10 cellular contexts compared by ENCODE assay signal in the genomic region with DNA sequence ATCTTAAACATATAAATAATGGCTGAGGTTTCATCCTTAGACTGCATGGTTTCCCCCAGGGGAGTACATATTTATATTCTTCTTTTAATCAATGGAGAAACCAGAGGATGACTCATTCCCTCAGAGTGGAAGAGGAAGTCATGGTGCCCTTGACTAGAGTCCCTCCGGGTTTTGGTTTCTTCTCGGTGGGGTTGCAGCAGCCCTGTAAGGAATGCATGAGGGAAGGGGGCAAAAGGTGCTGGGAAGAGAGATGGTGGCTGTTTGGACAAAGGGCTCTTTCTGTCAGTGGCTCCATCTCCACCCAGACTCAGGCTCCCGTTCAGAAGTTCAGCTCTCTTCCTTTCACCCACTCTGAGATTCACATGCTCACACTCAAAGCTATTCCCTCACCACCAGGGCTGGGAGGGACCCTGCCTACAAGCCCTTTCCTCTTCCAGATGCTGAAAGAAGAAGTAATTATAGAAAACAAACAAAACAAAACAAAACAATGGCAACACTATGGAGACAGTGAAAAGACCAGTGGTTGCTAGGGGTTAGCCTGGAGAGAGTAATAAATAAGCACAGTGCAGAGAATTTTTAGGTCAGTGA.
DNase-seq lines count a peak whose midpoint lies in the region; ATAC-seq and TF ChIP-seq lines count a peak whose summit lies in the region.
"Had no signal": no experiment of that assay in that cellular context is flagged by ENCODE, and none has a peak within 500 bp of the region (broad histone marks: within the 10 kb centered on the region; RNA-seq: fewer than 3 reads in every experiment).

No MANE protein-coding gene starts in this region.

- WGBS in gastroesophageal sphincter (ENCODE audit: low coverage in 1 of 2), 2 donors: 33% methylated on average over 3 of the region's 3 CpGs; no CpG with 5 or more reads in 1 of the 2 donors

- TF ChIP-seq EP300 in gastroesophageal sphincter (IDR thresholded peaks at IDR 0.05): no peak

- intact Hi-C loops in left lung (cut with DNase I): no loop called here

- H3K9me3 ChIP-seq in gastroesophageal sphincter (no peaks in the 10 kb centered on the region), left lung (no peaks in the 10 kb centered on the region)

- TF ChIP-seq CTCF in gastroesophageal sphincter (IDR thresholded peaks at IDR 0.05) (no peak), left lung (IDR thresholded peaks at IDR 0.05) (no peak)

- H3K27ac ChIP-seq in gastroesophageal sphincter (no peak overlapping the region), left lung (no peak overlapping the region)

- H3K4me1 ChIP-seq in gastroesophageal sphincter (peaks cover 0 to 2% (median 0%) of the 10 kb centered on the region in 3 donors), left lung (peaks cover 0 to 5% of the 10 kb centered on the region in 2 donors)

- peak; percentile 29 for DNase-seq in DMS53 treated with DMSO at 0.1 percent for 48 hours (lab: John Stamatoyannopoulos, UW; ENCODE audit: unreplicated experiment)
- peak; percentile 47 for DNase-seq in OCI-M1 (lab: John Stamatoyannopoulos, UW)
- DNase-seq in foreskin melanocyte: peak; percentile 68
- DNase-seq in mucosa of gallbladder (ENCODE audit: low spot score): no peak
- DNase-seq in NCI-H226: no peak
- no peak for DNase-seq in left lung
- DNase-seq: activated naive CD4-positive, alpha-beta T cell treated with Interleukin-2 at 50 U/mL for 16 hours; T-helper 1 cell had no signal

- ATAC-seq in GM21723 (IDR thresholded peaks at IDR 0.05; ENCODE audit: unreplicated experiment) (peak; percentile 10), gastroesophageal sphincter (no peak), left lung (no peak)

- H3K4me3 ChIP-seq in gastroesophageal sphincter (no peak overlapping the region), left lung (no peak overlapping the region)

- H3K27me3 ChIP-seq in gastroesophageal sphincter: no peaks in the 10 kb centered on the region
- H3K27me3 ChIP-seq in left lung: no peaks in the 10 kb centered on the region

- TF ChIP-seq POLR2A in gastroesophageal sphincter (IDR thresholded peaks at IDR 0.05): no peak

- H3K36me3 ChIP-seq in gastroesophageal sphincter (no peaks in the 10 kb centered on the region), left lung (no peaks in the 10 kb centered on the region)

Comparison
In these comparisons a context has a peak if more than half of its experiments do, and no peak if none do; other contexts are left out.
1. DNase-seq: peak in DMS53 treated with DMSO at 0.1 percent for 48 hours (single experiment), OCI-M1 (single experiment) and foreskin melanocyte (single experiment); none in mucosa of gallbladder (single experiment), NCI-H226 (single experiment) and left lung (0 of 2).